Comparison of ENCODE assay signal across 16 cellular contexts in genomic region chr14:103887170-103887501, GRCh38.
"Had no signal": no experiment of that assay in that cellular context is flagged by ENCODE, and none has a peak within 500 bp of the region (broad histone marks: within the 10 kb centered on the region; RNA-seq: fewer than 3 reads in every experiment).

No MANE protein-coding gene starts in this region.

- H3K4me3 ChIP-seq: esophagus muscularis mucosa, gastrocnemius medialis, lung, right atrium auricular region, smooth muscle cell had no signal

- H3K36me3 ChIP-seq: esophagus muscularis mucosa, gastrocnemius medialis, neutrophil, right atrium auricular region had no signal

- ATAC-seq: gastrocnemius medialis; left cardiac atrium; left ventricle myocardium superior; naive thymus-derived CD4-positive, alpha-beta T cell had no signal

- H3K27ac ChIP-seq: esophagus muscularis mucosa, gastrocnemius medialis, neutrophil, right atrium auricular region had no signal

- DNase-seq: effector memory CD4-positive, alpha-beta T cell; gastrocnemius medialis; glutamatergic neuron; kidney; left cardiac atrium; left ventricle myocardium superior; mesenchymal stem cell; naive thymus-derived CD4-positive, alpha-beta T cell; nephron progenitor cell; stimulated activated CD4-positive, alpha-beta T cell treated with anti-CD3 and anti-CD28 coated beads, Interleukin-2, amount 100 ng/mL, for 48 hours; stimulated activated naive CD4-positive, alpha-beta T cell treated with Interleukin-2 at 50 U/mL for 16 hours had no signal

- H3K9me3 ChIP-seq: esophagus muscularis mucosa, gastrocnemius medialis, neutrophil, right atrium auricular region had no signal
